In the genomic region with DNA sequence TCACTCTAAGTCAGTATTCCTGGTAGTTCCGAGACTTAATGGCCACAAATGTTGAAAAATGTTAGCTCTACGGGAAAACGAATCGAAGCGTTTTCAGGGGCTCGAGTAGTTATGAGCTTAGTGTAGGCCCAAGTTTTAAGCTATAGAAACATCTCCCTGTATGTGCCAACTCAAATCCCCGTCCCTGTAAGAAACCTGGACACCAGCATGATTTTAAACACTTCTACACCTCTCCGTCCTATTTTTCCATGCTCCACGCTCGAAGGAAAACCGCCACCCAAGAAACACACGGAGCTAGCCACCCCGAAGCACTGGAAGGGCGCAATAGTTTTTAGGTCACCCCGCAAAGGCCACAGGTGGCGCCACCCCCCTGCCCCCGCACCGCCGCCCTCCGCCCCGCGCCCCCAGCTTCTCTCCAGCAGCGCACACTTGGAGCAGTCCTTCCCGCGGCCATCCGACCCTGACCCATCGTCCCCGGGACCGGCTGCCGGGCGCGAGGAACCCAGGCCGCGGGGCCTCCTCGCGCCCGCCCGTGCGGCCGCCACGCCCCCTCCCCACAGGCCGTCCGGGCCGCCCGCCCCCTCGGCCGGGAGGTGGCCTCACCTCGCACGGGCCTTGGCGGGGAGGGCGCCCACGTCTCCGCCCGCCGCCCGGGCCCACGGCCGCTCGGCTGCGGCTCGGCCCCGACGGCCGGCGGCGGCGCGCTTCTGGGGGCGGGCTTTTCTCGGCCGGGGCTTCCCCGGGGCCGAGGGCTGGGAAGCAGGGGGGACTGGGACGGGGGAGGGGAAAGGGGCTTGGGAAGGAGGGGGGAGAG, we compare ENCODE assay signal across 2 cellular contexts.
TF ChIP-seq lines count a peak whose summit lies in the region.

No MANE protein-coding gene starts in this region.

TF ChIP-seq in IMR-90, 13 proteins besides CTCF, POLR2A, EP300 and RAD21:
- TF ChIP-seq BHLHE40 (IDR thresholded peaks at IDR 0.05; ENCODE audit: low read depth, low read length) (peak; percentile 72), CHD1 (IDR thresholded peaks at IDR 0.05; ENCODE audit: low read depth, low read length) (0 out of 2 replicates have a peak, but pooled peaks have one; percentile 7), NFE2L2 (IDR thresholded peaks at IDR 0.05; ENCODE audit: low read depth, low read length) (no peak)

TF ChIP-seq in H1, 55 proteins besides CTCF, POLR2A, EP300 and RAD21:
- TF ChIP-seq GTF2F1 (IDR thresholded peaks at IDR 0.05; ENCODE audit: borderline replicate concordance, low read depth, low read length) (no peak), SIN3A (conservative IDR thresholded peaks at IDR 0.05 in 1 of 2, IDR thresholded peaks at IDR 0.05 in 1 of 2; ENCODE audit: low read depth in 1 of 2, low read length in 2 of 2) (0 out of 4 replicates have a peak, but pooled peaks of 1 of the 2 experiments have one; percentile 44), PHF8 (conservative IDR thresholded peaks at IDR 0.05; ENCODE audit: low read depth, low read length) (peak; percentile 73; the same call in 1 of the 2 replicates), TAF7 (optimal IDR thresholded peaks at IDR 0.05; ENCODE audit: borderline replicate concordance, low read depth, low read length) (peak; percentile 45), CHD1 (IDR thresholded peaks at IDR 0.05; ENCODE audit: low read depth, low read length) (no peak), TBP (IDR thresholded peaks at IDR 0.05; ENCODE audit: low read depth, low read length) (peak; percentile 49; the same call in 1 of the 2 replicates), POLR2AphosphoS5 (IDR thresholded peaks at IDR 0.05; ENCODE audit: low read depth, low read length) (peak; percentile 47; the same call in 1 of the 2 replicates)
